In the genomic region with DNA sequence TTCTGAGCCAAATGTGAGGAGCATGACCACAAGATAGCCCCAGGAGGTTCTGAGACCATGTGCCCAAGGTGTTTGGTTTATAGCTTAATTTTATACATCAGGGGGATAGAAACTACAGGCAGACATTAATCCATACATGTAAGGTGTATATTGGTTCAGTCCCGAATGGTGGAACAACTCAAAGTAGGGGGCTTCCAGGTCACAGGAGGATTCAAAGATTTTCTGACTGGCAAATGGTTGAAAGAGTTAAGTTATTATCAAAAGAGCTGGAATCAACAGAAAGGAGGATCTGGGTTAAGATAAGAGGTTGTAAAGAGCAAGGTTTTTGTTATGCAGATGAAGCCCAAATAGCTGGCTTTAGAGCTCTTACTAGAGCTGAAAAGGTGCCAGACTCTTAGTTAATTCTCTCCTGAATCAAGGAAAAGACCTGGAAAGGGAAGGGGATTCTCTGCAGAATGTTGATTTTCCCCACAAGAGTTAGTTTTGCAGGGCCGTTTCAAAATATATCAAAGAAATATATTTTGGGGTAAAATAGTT, we compare ENCODE assay signal across 14 cellular contexts.
"Had no signal": no experiment of that assay in that cellular context is flagged by ENCODE, and none has a peak within 500 bp of the region (broad histone marks: within the 10 kb centered on the region; RNA-seq: fewer than 3 reads in every experiment).

No MANE protein-coding gene starts in this region.

- H3K27ac ChIP-seq: dorsolateral prefrontal cortex, neutrophil, skin epidermis, stomach, thoracic aorta had no signal

- H3K27me3 ChIP-seq: dorsolateral prefrontal cortex, neutrophil, stomach had no signal

- H3K4me3 ChIP-seq: dorsolateral prefrontal cortex, skin epidermis, stomach, thoracic aorta had no signal

- H3K9me3 ChIP-seq: neutrophil, stomach, thoracic aorta had no signal

- ATAC-seq: activated CD4-positive, alpha-beta T cell treated with anti-CD3 and anti-CD28 coated beads for 36 hours; activated CD8-positive, alpha-beta T cell treated with anti-CD3 and anti-CD28 coated beads for 36 hours; esophagus mucosa had no signal

- DNase-seq: activated CD4-positive, alpha-beta T cell treated with anti-CD3 and anti-CD28 coated beads for 36 hours; activated CD8-positive, alpha-beta memory T cell treated with anti-CD3 and anti-CD28 coated beads, Interleukin-2, amount 50 U/mL, for 48 hours; activated CD8-positive, alpha-beta T cell treated with anti-CD3 and anti-CD28 coated beads for 36 hours; activated naive CD4-positive, alpha-beta T cell; aorta; dorsolateral prefrontal cortex; midbrain; retina; stomach; T1000 had no signal

- H3K36me3 ChIP-seq: neutrophil, stomach, thoracic aorta had no signal

- H3K4me1 ChIP-seq: stomach had no signal
